ENCODE assay signal across 9 cellular contexts in the genomic region with DNA sequence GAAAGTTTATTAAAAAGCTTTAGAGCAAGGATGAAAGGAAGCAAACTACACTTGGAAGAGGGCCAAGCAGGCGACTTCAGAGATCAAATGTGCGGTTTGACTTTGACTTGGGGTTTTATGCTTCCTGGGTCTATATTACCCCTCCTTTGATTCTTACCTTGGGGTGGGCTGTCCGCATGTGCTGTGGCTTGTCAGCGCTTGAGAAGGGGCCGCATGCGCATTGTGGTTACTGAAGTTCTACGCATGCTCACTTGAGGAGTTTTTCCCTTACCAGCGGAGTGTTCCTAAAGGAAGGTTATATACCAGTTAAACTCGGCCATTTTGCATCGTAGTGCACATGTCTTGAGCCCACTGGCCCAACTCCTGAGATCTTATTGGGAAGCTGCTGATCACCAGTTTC. TPM values are rescaled to one million over a fixed set of nuclear protein-coding genes. Genes with fewer than 3 reads are reported as not detected.
DNase-seq lines count a peak whose midpoint lies in the region; ATAC-seq and TF ChIP-seq lines count a peak whose summit lies in the region.
"Had no signal": no experiment of that assay in that cellular context is flagged by ENCODE, and none has a peak within 500 bp of the region (broad histone marks: within the 10 kb centered on the region; RNA-seq: fewer than 3 reads in every experiment).

No MANE protein-coding gene starts in this region.

- peak overlapping the region in 4 of 8 donors; percentile 4 to 49 (median 9) for H3K4me3 ChIP-seq in spleen

- DNase-seq in AML-193 (lab: John Stamatoyannopoulos, UW) (peak; percentile 8 to 37), WTC11 (ENCODE audit: low spot score) (no peak), spleen (peak; percentile 81), A172 (ENCODE audit: low spot score) (no peak), SHP77 treated with DMSO at 0.1 percent for 48 hours (lab: John Stamatoyannopoulos, UW) (no peak), iPS-NIHi11 (ENCODE audit: low spot score) (no peak), NCI-H526 (lab: John Stamatoyannopoulos, UW) (no peak)

- H3K4me1 ChIP-seq in spleen: peaks cover 0 to 8% (median 0%) of the 10 kb centered on the region in 6 donors

- no peaks in the 10 kb centered on the region for H3K9me3 Mint-ChIP-seq in WTC11
- no peaks in the 10 kb centered on the region for H3K9me3 Mint-ChIP-seq in activated naive CD8-positive, alpha-beta T cell (ENCODE audit: low read depth)

- peaks cover 0 to 18% (median 0%) of the 10 kb centered on the region in 7 donors for H3K27me3 ChIP-seq in spleen (replicated peaks in 1 of 7)
- H3K27me3 ChIP-seq: neutrophil had no signal

- POLR2A ChIA-PET in WTC11 (lab: Charles Lee): no interaction called here

- H3K27ac ChIP-seq in spleen: peak overlapping the region in 7 of 8 donors; percentile 43 to 56 (median 46)
- H3K27ac ChIP-seq: neutrophil had no signal

- H3K27me3 Mint-ChIP-seq in WTC11 (ENCODE audit: low read depth): no peaks in the 10 kb centered on the region
- no peaks in the 10 kb centered on the region for H3K27me3 Mint-ChIP-seq in activated naive CD8-positive, alpha-beta T cell

- ATAC-seq in WTC11: no peak

- no peaks in the 10 kb centered on the region for H3K36me3 ChIP-seq in spleen
- H3K36me3 ChIP-seq: neutrophil had no signal

- no peak for TF ChIP-seq POLR2A in spleen (IDR thresholded peaks at IDR 0.05)

- H3K9me3 ChIP-seq in spleen: no peaks in the 10 kb centered on the region
- H3K9me3 ChIP-seq: neutrophil had no signal

- peaks cover 31% of the 10 kb centered on the region for H3K4me1 Mint-ChIP-seq in WTC11
- H3K4me1 Mint-ChIP-seq in activated naive CD8-positive, alpha-beta T cell (ENCODE audit: low read depth): peaks cover 25% of the 10 kb centered on the region

- CTCF ChIA-PET in WTC11 (lab: Charles Lee): no interaction called here

- no peaks in the 10 kb centered on the region for H3K36me3 Mint-ChIP-seq in WTC11
- H3K36me3 Mint-ChIP-seq in activated naive CD8-positive, alpha-beta T cell: peaks cover 2% of the 10 kb centered on the region

- WGBS in spleen, 5 donors: 12 to 50% (median 19%) methylated on average over 10 of the region's 10 CpGs

- TF ChIP-seq CTCF in WTC11 (IDR thresholded peaks at IDR 0.05): no peak
- no peak for TF ChIP-seq CTCF in spleen (IDR thresholded peaks at IDR 0.05 in 8 of 11, conservative IDR thresholded peaks at IDR 0.05 in 3 of 11)

- no peak overlapping the region for H3K4me3 Mint-ChIP-seq in WTC11
- H3K4me3 Mint-ChIP-seq in activated naive CD8-positive, alpha-beta T cell: peak overlapping the region; percentile 79

- peak overlapping the region; percentile 49; the same call in 1 of the 2 replicates for H3K27ac Mint-ChIP-seq in WTC11
- H3K27ac Mint-ChIP-seq in activated naive CD8-positive, alpha-beta T cell: peak overlapping the region; percentile 88

- intact Hi-C loops in spleen (cut with DNase I; ENCODE audit: low total_unique reads): loop anchor here (5.0 kb wide), 1 partner anchor 188 kb away; the partner anchor contains the start of gene UBA1

TF ChIP-seq in WTC11, 78 proteins besides CTCF, POLR2A, EP300 and RAD21:
- TF ChIP-seq TEAD1 (CRISPR knock-in tag; IDR thresholded peaks at IDR 0.05): no peak

RNA-seq across cellular contexts. Expression of gene ZNF157, which starts 9.9 kb away (rescaled TPM):
- total RNA-seq in WTC11 (2021) (1.7 to 2.0 TPM (median 1.8 TPM) in 3 replicates), spleen (1 to 10 TPM in 1 of 7 donors, under 1 TPM in 6; 0.40 to 1.6 (median 0.49) TPM)
- polyA plus RNA-seq in spleen: under 1 TPM; 0.16 to 0.33 (median 0.20) TPM
- not detected in 2 replicates for total RNA-seq in A172 (2014; rRNA removed; shearing (Covaris generic))

Comparison
In these comparisons a context has a peak if more than half of its experiments do, and no peak if none do; other contexts are left out.
1. DNase-seq: peak in AML-193 (2 of 2) and spleen (single experiment); none in WTC11 (single experiment), A172 (single experiment), SHP77 treated with DMSO at 0.1 percent for 48 hours (single experiment), iPS-NIHi11 (single experiment) and NCI-H526 (0 of 2).